ENCODE assay signal across 7 cellular contexts in genomic region chr22:41447435-41448188, GRCh38. TPM values are rescaled to one million over a fixed set of nuclear protein-coding genes. Genes with fewer than 3 reads are reported as not detected.
DNase-seq lines count a peak whose midpoint lies in the region; ATAC-seq and TF ChIP-seq lines count a peak whose summit lies in the region.

No MANE protein-coding gene starts in this region.

- TF ChIP-seq POLR2A in GM19099 (IDR thresholded peaks at IDR 0.05; ENCODE audit: extremely low read depth, insufficient read length, low read depth): peak; percentile 60

- DNase-seq in NCI-H2227 (lab: John Stamatoyannopoulos, UW; ENCODE audit: unreplicated experiment) (peak; percentile 64), chondrocyte (ENCODE audit: low spot score) (peak; percentile 95)
- peak; percentile 65 for DNase-seq in activated CD4-positive, CD25-positive, alpha-beta regulatory T cell treated with anti-CD3 and anti-CD28 coated beads, Interleukin-2, amount 50 U/mL, for 72 hours
- DNase-seq in stimulated activated CD4-positive, alpha-beta T cell treated with anti-CD3 and anti-CD28 coated beads, Interleukin-15, amount 100 ng/mL, for 24 hours: peak; percentile 73

- H3K27ac ChIP-seq in layer of hippocampus (ENCODE audit: low read depth, low read length): peak overlapping the region; percentile 99

- TF ChIP-seq CTCF in chondrocyte (IDR thresholded peaks at IDR 0.05): no peak

- ATAC-seq in HG03280 (IDR thresholded peaks at IDR 0.05; ENCODE audit: unreplicated experiment): no peak

- peaks cover 2% of the 10 kb centered on the region for H3K36me3 Mint-ChIP-seq in chondrocyte (ENCODE audit: low read depth)

- H3K4me1 Mint-ChIP-seq in chondrocyte (ENCODE audit: low read depth): peaks cover 25% of the 10 kb centered on the region

- peak overlapping the region; percentile 97 for H3K4me3 Mint-ChIP-seq in chondrocyte (ENCODE audit: unreplicated experiment)

- H3K27me3 ChIP-seq in layer of hippocampus (ENCODE audit: control insufficient read depth, insufficient read depth, low read length): no peaks in the 10 kb centered on the region

- H3K9me3 Mint-ChIP-seq in chondrocyte (ENCODE audit: low read depth): no peaks in the 10 kb centered on the region

- no peaks in the 10 kb centered on the region for H3K27me3 Mint-ChIP-seq in chondrocyte (ENCODE audit: low read depth)

- peak overlapping the region; percentile 99 for H3K27ac Mint-ChIP-seq in chondrocyte (ENCODE audit: unreplicated experiment)

RNA-seq across cellular contexts. Expression of gene TOB2, which starts 1.0 kb away (rescaled TPM):
- total RNA-seq in chondrocyte: 37.7 to 42.0 TPM (median 40.8 TPM) in 3 replicates

RNA-seq across cellular contexts. Expression of gene PHF5A, which starts 20.9 kb away (rescaled TPM):
- total RNA-seq in chondrocyte: 22.5 to 32.4 TPM (median 26.8 TPM) in 3 replicates

RNA-seq across cellular contexts. Expression of gene ACO2, which starts 21.3 kb away (rescaled TPM):
- 60.9 to 85.6 TPM (median 62.4 TPM) in 3 replicates for total RNA-seq in chondrocyte
